ENCODE assay signal across 15 cellular contexts in genomic region chr10:5594271-5595036, GRCh38.
DNase-seq lines count a peak whose midpoint lies in the region; ATAC-seq and TF ChIP-seq lines count a peak whose summit lies in the region.
"Had no signal": no experiment of that assay in that cellular context is flagged by ENCODE, and none has a peak within 500 bp of the region (broad histone marks: within the 10 kb centered on the region; RNA-seq: fewer than 3 reads in every experiment).

No MANE protein-coding gene starts in this region.

- CTCF ChIA-PET in naive thymus-derived CD4-positive, alpha-beta T cell (lab: Charles Lee), result interaction anchor here (1.0 kb wide), 1 partner anchor 29 kb away, joined by 4 read pairs; no protein-coding TSS in a partner anchor

- intact Hi-C loops in naive thymus-derived CD4-positive, alpha-beta T cell (cut with micrococcal nuclease), result no loop called here

- peaks cover 22% of the 10 kb centered on the region for H3K27me3 Mint-ChIP-seq in endothelial cell (ENCODE audit: unreplicated experiment)
- peaks cover 0 to 12% (median 5%) of the 10 kb centered on the region in 5 donors for H3K27me3 Mint-ChIP-seq in naive thymus-derived CD4-positive, alpha-beta T cell

- ATAC-seq in naive thymus-derived CD4-positive, alpha-beta T cell, result peak; percentile 63
- ATAC-seq in GM18868 (IDR thresholded peaks at IDR 0.05; ENCODE audit: unreplicated experiment), result no peak
- ATAC-seq: stimulated activated effector memory CD8-positive, alpha-beta T cell treated with anti-CD3 and anti-CD28 coated beads, Interleukin-12 subunit alpha, Interleukin-12 subunit beta, amount 100 ng/mL, for 72 hours had no signal

- peaks cover 12% of the 10 kb centered on the region for H3K4me1 ChIP-seq in BE2C
- no peaks in the 10 kb centered on the region for H3K4me1 ChIP-seq in naive thymus-derived CD4-positive, alpha-beta T cell (ENCODE audit: control insufficient read depth in 2 of 2, insufficient read depth in 2 of 2, low read length in 2 of 2)

- H3K4me3 Mint-ChIP-seq in endothelial cell (ENCODE audit: unreplicated experiment), result no peak overlapping the region
- peak overlapping the region in 7 of 10 donors; percentile 12 to 52 (median 44) for H3K4me3 Mint-ChIP-seq in naive thymus-derived CD4-positive, alpha-beta T cell
- H3K4me3 Mint-ChIP-seq: activated T-cell treated with anti-CD3 and anti-CD28 coated beads, Interleukin-2, amount 50 U/mL, for 24 hours; stimulated activated effector memory CD8-positive, alpha-beta T cell treated with anti-CD3 and anti-CD28 coated beads, Interleukin-12 subunit alpha, Interleukin-12 subunit beta, amount 100 ng/mL, for 72 hours had no signal

- no peak for TF ChIP-seq CTCF in BE2C (IDR thresholded peaks at IDR 0.05; ENCODE audit: low read depth, low read length)
- no peak for TF ChIP-seq CTCF in endothelial cell (IDR thresholded peaks at IDR 0.05; ENCODE audit: unreplicated experiment)

- H3K4me1 Mint-ChIP-seq in endothelial cell (ENCODE audit: unreplicated experiment), result peaks cover 74% of the 10 kb centered on the region
- peaks cover 8 to 41% (median 24%) of the 10 kb centered on the region in 7 donors for H3K4me1 Mint-ChIP-seq in naive thymus-derived CD4-positive, alpha-beta T cell
- H3K4me1 Mint-ChIP-seq: CD14-positive monocyte had no signal

- POLR2A ChIA-PET in naive thymus-derived CD4-positive, alpha-beta T cell (lab: Charles Lee), result interaction anchor here (0.6 to 1.2 kb wide), 2 partner anchors 151 to 367 kb away, joined by 3 read pairs; no protein-coding TSS in a partner anchor

- H3K27ac Mint-ChIP-seq in endothelial cell (ENCODE audit: unreplicated experiment), result peak overlapping the region; percentile 72
- peak overlapping the region in 6 of 9 donors; percentile 20 to 69 (median 54) for H3K27ac Mint-ChIP-seq in naive thymus-derived CD4-positive, alpha-beta T cell
- H3K27ac Mint-ChIP-seq: activated T-cell treated with anti-CD3 and anti-CD28 coated beads, Interleukin-2, amount 50 U/mL, for 24 hours; stimulated activated effector memory CD8-positive, alpha-beta T cell treated with anti-CD3 and anti-CD28 coated beads, Interleukin-12 subunit alpha, Interleukin-12 subunit beta, amount 100 ng/mL, for 72 hours had no signal

- no peaks in the 10 kb centered on the region for H3K36me3 Mint-ChIP-seq in endothelial cell (ENCODE audit: low read depth, unreplicated experiment)
- peaks cover 0 to 4% (median 0%) of the 10 kb centered on the region in 5 donors for H3K36me3 Mint-ChIP-seq in naive thymus-derived CD4-positive, alpha-beta T cell
- H3K36me3 Mint-ChIP-seq: CD14-positive monocyte; stimulated activated effector memory CD8-positive, alpha-beta T cell treated with anti-CD3 and anti-CD28 coated beads, Interleukin-12 subunit alpha, Interleukin-12 subunit beta, amount 100 ng/mL, for 72 hours had no signal

- peak; percentile 48 for DNase-seq in BE2C
- DNase-seq in NCI-H69 (lab: John Stamatoyannopoulos, UW), result peak; percentile 44
- DNase-seq in endothelial cell (ENCODE audit: low spot score), result no peak
- peak in 5 of 9 donors; percentile 11 to 46 (median 38) for DNase-seq in naive thymus-derived CD4-positive, alpha-beta T cell
- DNase-seq in substantia nigra (lab: John Stamatoyannopoulos, UW), result no peak
- DNase-seq in NCI-H1105 (lab: John Stamatoyannopoulos, UW), result no peak
- DNase-seq in COR-L47 (lab: John Stamatoyannopoulos, UW), result no peak
- DNase-seq: activated T-cell treated with anti-CD3 and anti-CD28 coated beads, Interleukin-2, amount 50 U/mL, for 24 hours; NCI-H1092; NCI-H446 treated with DMSO at 0.1 percent for 48 hours; occipital lobe; RPMI8226 had no signal

- H3K27me3 ChIP-seq in BE2C, result no peaks in the 10 kb centered on the region
- H3K27me3 ChIP-seq in naive thymus-derived CD4-positive, alpha-beta T cell (ENCODE audit: control insufficient read depth in 2 of 2, insufficient read depth in 2 of 2, low read length in 2 of 2), result no peaks in the 10 kb centered on the region

- H3K4me3 ChIP-seq in BE2C (ENCODE audit: low read depth, low read length), result no peak overlapping the region
- no peak overlapping the region for H3K4me3 ChIP-seq in naive thymus-derived CD4-positive, alpha-beta T cell (ENCODE audit: low read length)

- H3K9me3 ChIP-seq in BE2C, result no peaks in the 10 kb centered on the region
- no peaks in the 10 kb centered on the region for H3K9me3 ChIP-seq in naive thymus-derived CD4-positive, alpha-beta T cell (ENCODE audit: control insufficient read depth in 2 of 3, low read length in 3 of 3)

- no peaks in the 10 kb centered on the region for H3K36me3 ChIP-seq in BE2C
- no peaks in the 10 kb centered on the region for H3K36me3 ChIP-seq in naive thymus-derived CD4-positive, alpha-beta T cell (ENCODE audit: control insufficient read depth in 2 of 3, insufficient read depth in 3 of 3, low read length in 3 of 3)

- no peaks in the 10 kb centered on the region for H3K9me3 Mint-ChIP-seq in endothelial cell (ENCODE audit: unreplicated experiment)
- H3K9me3 Mint-ChIP-seq in naive thymus-derived CD4-positive, alpha-beta T cell, result no peaks in the 10 kb centered on the region
- H3K9me3 Mint-ChIP-seq: activated T-cell treated with anti-CD3 and anti-CD28 coated beads, Interleukin-2, amount 50 U/mL, for 24 hours; CD14-positive monocyte; stimulated activated effector memory CD8-positive, alpha-beta T cell treated with anti-CD3 and anti-CD28 coated beads, Interleukin-12 subunit alpha, Interleukin-12 subunit beta, amount 100 ng/mL, for 72 hours had no signal

- H3K27ac ChIP-seq in naive thymus-derived CD4-positive, alpha-beta T cell (ENCODE audit: low read depth, low read length), result no peak overlapping the region
- H3K27ac ChIP-seq in substantia nigra (ENCODE audit: low read depth, low read length, poor library complexity, severe bottlenecking), result no peak overlapping the region

Comparison
In these comparisons a context has a peak if more than half of its experiments do, and no peak if none do; other contexts are left out.
1. DNase-seq: peak in BE2C (single experiment), NCI-H69 (single experiment) and naive thymus-derived CD4-positive, alpha-beta T cell (5 of 9); none in endothelial cell (single experiment), substantia nigra (0 of 49), NCI-H1105 (single experiment) and COR-L47 (single experiment).